ENCODE assay signal across 13 cellular contexts in the genomic region with DNA sequence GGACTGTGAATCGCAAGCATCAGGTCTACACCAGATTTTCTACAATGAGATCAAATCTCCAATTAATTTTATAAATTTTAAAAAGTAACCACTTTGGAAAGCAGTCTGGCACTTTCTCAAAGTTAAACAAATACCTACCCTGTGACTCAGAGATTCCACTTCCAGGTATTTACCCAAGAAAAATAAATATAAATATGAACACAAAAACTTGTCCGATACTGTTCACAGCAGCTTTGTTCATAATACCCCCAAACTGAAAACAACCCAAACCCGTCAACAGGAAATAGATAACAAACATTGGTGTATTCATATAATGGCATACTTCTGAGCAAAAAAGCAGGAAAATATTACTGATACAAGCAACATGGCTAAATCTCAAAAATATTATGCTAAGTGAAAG. TPM values are rescaled to one million over a fixed set of nuclear protein-coding genes. Genes with fewer than 3 reads are reported as not detected.
DNase-seq lines count a peak whose midpoint lies in the region; ATAC-seq and TF ChIP-seq lines count a peak whose summit lies in the region.
"Had no signal": no experiment of that assay in that cellular context is flagged by ENCODE, and none has a peak within 500 bp of the region (broad histone marks: within the 10 kb centered on the region; RNA-seq: fewer than 3 reads in every experiment).

No MANE protein-coding gene starts in this region.

- H3K36me3 Mint-ChIP-seq in CD8-positive, alpha-beta T cell = peaks cover 50% of the 10 kb centered on the region

- CTCF ChIA-PET in CD8-positive, alpha-beta T cell (lab: Charles Lee) = interaction anchor here (0.6 to 1.1 kb wide), 3 partner anchors 22 to 245 kb away, joined by 3 to 4 read pairs (median 3); no protein-coding TSS in a partner anchor

- H3K27ac ChIP-seq in CD8-positive, alpha-beta T cell (ENCODE audit: low read depth, low read length) = no peak overlapping the region

- no peak for ATAC-seq in CD8-positive, alpha-beta T cell
- no peak for ATAC-seq in omental fat pad (ENCODE audit: low FRiP score)
- ATAC-seq: activated CD4-positive, CD25-positive, alpha-beta regulatory T cell treated with anti-CD3 and anti-CD28 coated beads, Interleukin-2, amount 50 U/mL, for 24 hours had no signal

- peaks cover 9% of the 10 kb centered on the region for H3K4me1 ChIP-seq in CD8-positive, alpha-beta T cell (ENCODE audit: insufficient read depth, low read length)

- POLR2A ChIA-PET in CD8-positive, alpha-beta T cell (lab: Charles Lee) = no interaction called here

- intact Hi-C loops in CD8-positive, alpha-beta T cell (cut with DNase I, micrococcal nuclease) = no loop called here

- no peak overlapping the region for H3K4me3 ChIP-seq in CD8-positive, alpha-beta T cell (ENCODE audit: low read depth, low read length)
- 0 out of 2 replicates have a peak overlapping the region, but pooled peaks have one; percentile 6 for H3K4me3 ChIP-seq in WI38 (ENCODE audit: low read depth, low read length)
- H3K4me3 ChIP-seq: BLaER1 treated with 17β-estradiol and CSF1 and Interleukin-3, amounts not matched to agents 10 nM and 100 nM had no signal

- no peaks in the 10 kb centered on the region for H3K27me3 ChIP-seq in CD8-positive, alpha-beta T cell (ENCODE audit: insufficient read depth, low read length)
- H3K27me3 ChIP-seq: BLaER1 treated with 17β-estradiol and CSF1 and Interleukin-3, amounts not matched to agents 10 nM and 100 nM had no signal

- H3K27me3 Mint-ChIP-seq in CD8-positive, alpha-beta T cell (ENCODE audit: low read depth) = no peaks in the 10 kb centered on the region

- peaks cover 12% of the 10 kb centered on the region for H3K36me3 ChIP-seq in CD8-positive, alpha-beta T cell (ENCODE audit: insufficient read depth, low read length)

- H3K9me3 ChIP-seq in CD8-positive, alpha-beta T cell (ENCODE audit: low read length) = no peaks in the 10 kb centered on the region

- peak overlapping the region; percentile 23 for H3K27ac Mint-ChIP-seq in CD8-positive, alpha-beta T cell

- peaks cover 51% of the 10 kb centered on the region for H3K4me1 Mint-ChIP-seq in CD8-positive, alpha-beta T cell (ENCODE audit: low read depth)

- DNase-seq in CD8-positive, alpha-beta T cell = no peak
- DNase-seq in fibroblast of peridontal ligament (ENCODE audit: extremely low read depth) = peak; percentile 38
- peak; percentile 22 for DNase-seq in pulmonary artery endothelial cell (ENCODE audit: low read depth, low spot score)
- no peak for DNase-seq in NCI-H1092 treated with DMSO at 0.1 percent for 48 hours (lab: John Stamatoyannopoulos, UW)
- DNase-seq in omental fat pad (ENCODE audit: low spot score) = no peak
- no peak for DNase-seq in middle frontal gyrus (ENCODE audit: extremely low spot score, low spot score)
- DNase-seq in cerebellum (ENCODE audit: low spot score) = no peak
- DNase-seq: activated effector memory CD4-positive, alpha-beta T cell treated with anti-CD3 and anti-CD28 coated beads, Interleukin-2, amount 50 U/mL, for 16 hours; glutamatergic neuron; NCI-H1694 had no signal

- H3K4me3 Mint-ChIP-seq in CD8-positive, alpha-beta T cell = no peak overlapping the region

- no peak for TF ChIP-seq CTCF in CD8-positive, alpha-beta T cell (IDR thresholded peaks at IDR 0.05)
- TF ChIP-seq CTCF in WI38 (IDR thresholded peaks at IDR 0.05; ENCODE audit: low read depth, low read length) = no peak
- no peak for TF ChIP-seq CTCF in omental fat pad (IDR thresholded peaks at IDR 0.05)

- no peaks in the 10 kb centered on the region for H3K9me3 Mint-ChIP-seq in CD8-positive, alpha-beta T cell

RNA-seq across cellular contexts. Expression of a gene that starts 12.1 kb away (rescaled TPM):
- total RNA-seq in CD8-positive, alpha-beta T cell = 10 to 100 TPM; 85.4 to 92.1 TPM
- total RNA-seq in pulmonary artery endothelial cell (54.8 and 56.0 TPM in 2 replicates), omental fat pad (10 to 100 TPM; 41.3 to 72.2 (median 51.3) TPM), cerebellum (21.7 TPM)

RNA-seq across cellular contexts. Expression of a gene that starts 28.4 kb away (rescaled TPM):
- total RNA-seq in CD8-positive, alpha-beta T cell = 10 to 100 TPM in 1 of 2 experiments, 1 to 10 TPM in 1; 9.7 to 10.3 TPM
- total RNA-seq in pulmonary artery endothelial cell (4.4 and 4.8 TPM in 2 replicates), omental fat pad (10 to 100 TPM in 3 of 4 donors, 1 to 10 TPM in 1; 9.1 to 13.2 (median 11.2) TPM), cerebellum (32.9 TPM)

Comparison
In these comparisons a context has a peak if more than half of its experiments do, and no peak if none do; other contexts are left out.
1. DNase-seq: peak in fibroblast of peridontal ligament (single experiment) and pulmonary artery endothelial cell (single experiment); none in CD8-positive, alpha-beta T cell (0 of 7), NCI-H1092 treated with DMSO at 0.1 percent for 48 hours (single experiment), omental fat pad (single experiment), middle frontal gyrus (single experiment) and cerebellum (single experiment).